In genomic region chr2:209380278-209380677, GRCh38 we compare ENCODE assay signal across 11 cellular contexts. TPM values are rescaled to one million over a fixed set of nuclear protein-coding genes. Genes with fewer than 3 reads are reported as not detected.
DNase-seq lines count a peak whose midpoint lies in the region; ATAC-seq and TF ChIP-seq lines count a peak whose summit lies in the region.
"Had no signal": no experiment of that assay in that cellular context is flagged by ENCODE, and none has a peak within 500 bp of the region (broad histone marks: within the 10 kb centered on the region; RNA-seq: fewer than 3 reads in every experiment).

No MANE protein-coding gene starts in this region.

- no peak overlapping the region for H3K4me3 Mint-ChIP-seq in activated CD8-positive, alpha-beta T cell treated with anti-CD3 and anti-CD28 coated beads for 36 hours

- CTCF ChIA-PET in activated CD8-positive, alpha-beta T cell treated with anti-CD3 and anti-CD28 coated beads for 36 hours (lab: Charles Lee) = no interaction called here

- no peak overlapping the region for H3K27ac Mint-ChIP-seq in activated CD8-positive, alpha-beta T cell treated with anti-CD3 and anti-CD28 coated beads for 36 hours

- DNase-seq in DMS153 treated with DMSO at 0.1 percent for 48 hours (lab: John Stamatoyannopoulos, UW; ENCODE audit: unreplicated experiment) (peak; percentile 27), NOMO-1 treated with DMSO at 0.1 percent for 48 hours (lab: John Stamatoyannopoulos, UW; ENCODE audit: unreplicated experiment) (peak; percentile 98), suprapubic skin (ENCODE audit: low spot score in 2 of 2) (no peak), RKO (ENCODE audit: low spot score) (no peak), WERI-Rb-1 (no peak)
- no peak for DNase-seq in activated CD8-positive, alpha-beta T cell treated with anti-CD3 and anti-CD28 coated beads for 36 hours

- no peak for TF ChIP-seq EP300 in suprapubic skin (IDR thresholded peaks at IDR 0.05)

- no peak for TF ChIP-seq POLR2A in suprapubic skin (IDR thresholded peaks at IDR 0.05)

- no peaks in the 10 kb centered on the region for H3K4me1 ChIP-seq in suprapubic skin

- POLR2A ChIA-PET in activated CD8-positive, alpha-beta T cell treated with anti-CD3 and anti-CD28 coated beads for 36 hours (lab: Charles Lee) = no interaction called here

- no peaks in the 10 kb centered on the region for H3K4me1 Mint-ChIP-seq in activated CD8-positive, alpha-beta T cell treated with anti-CD3 and anti-CD28 coated beads for 36 hours (ENCODE audit: low read depth)

- no peak for TF ChIP-seq CTCF in suprapubic skin (IDR thresholded peaks at IDR 0.05)
- no peak for TF ChIP-seq CTCF in WERI-Rb-1 (IDR thresholded peaks at IDR 0.05; ENCODE audit: low read depth, low read length)
- no peak for TF ChIP-seq CTCF in activated CD8-positive, alpha-beta T cell treated with anti-CD3 and anti-CD28 coated beads for 36 hours (IDR thresholded peaks at IDR 0.05)

- H3K9me3 Mint-ChIP-seq in activated CD8-positive, alpha-beta T cell treated with anti-CD3 and anti-CD28 coated beads for 36 hours = peaks cover 9% of the 10 kb centered on the region

- no peaks in the 10 kb centered on the region for H3K36me3 Mint-ChIP-seq in activated CD8-positive, alpha-beta T cell treated with anti-CD3 and anti-CD28 coated beads for 36 hours (ENCODE audit: low read depth)

- WGBS in suprapubic skin = 63% methylated on average over 2 of the region's 2 CpGs

- H3K4me3 ChIP-seq in suprapubic skin (no peak overlapping the region), WERI-Rb-1 (ENCODE audit: low read depth, low read length) (no peak overlapping the region)
- H3K4me3 ChIP-seq: K562, smooth muscle cell had no signal

- H3K27ac ChIP-seq in suprapubic skin = no peak overlapping the region
- no peak overlapping the region for H3K27ac ChIP-seq in WERI-Rb-1
- H3K27ac ChIP-seq: C4-2B had no signal

- H3K27me3 ChIP-seq in suprapubic skin (no peaks in the 10 kb centered on the region), WERI-Rb-1 (ENCODE audit: insufficient read depth, low read depth, severe bottlenecking) (no peaks in the 10 kb centered on the region)

- H3K27me3 Mint-ChIP-seq in activated CD8-positive, alpha-beta T cell treated with anti-CD3 and anti-CD28 coated beads for 36 hours = no peaks in the 10 kb centered on the region

- intact Hi-C loops in activated CD8-positive, alpha-beta T cell treated with anti-CD3 and anti-CD28 coated beads for 36 hours (cut with micrococcal nuclease) = no loop called here

- ATAC-seq in GM19468 (IDR thresholded peaks at IDR 0.05; ENCODE audit: extremely low read depth, unreplicated experiment) (peak; percentile 99), HG03280 (IDR thresholded peaks at IDR 0.05; ENCODE audit: unreplicated experiment) (peak; percentile 96)
- no peak for ATAC-seq in activated CD8-positive, alpha-beta T cell treated with anti-CD3 and anti-CD28 coated beads for 36 hours
- ATAC-seq: K562 had no signal

- H3K9me3 ChIP-seq in suprapubic skin (peaks cover 3% of the 10 kb centered on the region), WERI-Rb-1 (ENCODE audit: severe bottlenecking) (no peaks in the 10 kb centered on the region)

- no peaks in the 10 kb centered on the region for H3K36me3 ChIP-seq in suprapubic skin
- H3K36me3 ChIP-seq in WERI-Rb-1 = no peaks in the 10 kb centered on the region

RNA-seq across cellular contexts. Expression of gene MAP2, which starts 43.6 kb away (rescaled TPM):
- total RNA-seq in suprapubic skin = 10 to 100 TPM; 42.0 to 54.5 (median 47.1) TPM
- total RNA-seq in activated CD8-positive, alpha-beta T cell treated with anti-CD3 and anti-CD28 coated beads for 36 hours = not detected

Comparison
In these comparisons a context has a peak if more than half of its experiments do, and no peak if none do; other contexts are left out.
1. DNase-seq: peak in DMS153 treated with DMSO at 0.1 percent for 48 hours (single experiment) and NOMO-1 treated with DMSO at 0.1 percent for 48 hours (single experiment); none in suprapubic skin (0 of 2), RKO (single experiment), WERI-Rb-1 (single experiment) and activated CD8-positive, alpha-beta T cell treated with anti-CD3 and anti-CD28 coated beads for 36 hours (single experiment).
2. RNA of gene MAP2, which starts 43.6 kb away (total RNA-seq): 42.0 to 54.5 TPM in suprapubic skin; not detected in activated CD8-positive, alpha-beta T cell treated with anti-CD3 and anti-CD28 coated beads for 36 hours; every median in the first group is over 10 times any median in the second.